ENCODE assay signal across 11 cellular contexts in genomic region chr1:202106340-202107284, GRCh38. TPM values are rescaled to one million over a fixed set of nuclear protein-coding genes. Genes with fewer than 3 reads are reported as not detected.
A peak's percentile ranks its signal among the peaks of the same experiment; 100 is the strongest.
DNase-seq lines count a peak whose midpoint lies in the region; ATAC-seq and TF ChIP-seq lines count a peak whose summit lies in the region.
"Had no signal": no experiment of that assay in that cellular context is flagged by ENCODE, and none has a peak within 500 bp of the region (broad histone marks: within the 10 kb centered on the region; RNA-seq: fewer than 3 reads in every experiment).

No MANE protein-coding gene starts in this region.

- intact Hi-C loops in ascending aorta (cut with DNase I): no loop called here

- no peaks in the 10 kb centered on the region for H3K4me1 ChIP-seq in ascending aorta

- no peaks in the 10 kb centered on the region for H3K9me3 Mint-ChIP-seq in type B pancreatic cell

- H3K27me3 Mint-ChIP-seq in type B pancreatic cell: no peaks in the 10 kb centered on the region

- peaks cover 33% of the 10 kb centered on the region for H3K4me1 Mint-ChIP-seq in type B pancreatic cell (ENCODE audit: unreplicated experiment)

- H3K9me3 ChIP-seq in ascending aorta: no peaks in the 10 kb centered on the region

- H3K27me3 ChIP-seq in layer of hippocampus (ENCODE audit: control insufficient read depth, insufficient read depth, low read length): no peaks in the 10 kb centered on the region
- H3K27me3 ChIP-seq in ascending aorta: no peaks in the 10 kb centered on the region

- POLR2A ChIA-PET in RWPE1 (lab: Yijun Ruan, JAX; ENCODE audit: low non-redundant PET): interaction anchor here (0.9 kb wide), 1 partner anchor 96 kb away, joined by 4 read pairs; the partner anchor contains the start of gene ELF3

- H3K27ac Mint-ChIP-seq in type B pancreatic cell: peak overlapping the region; percentile 100

- DNase-seq in NCI-H2171 treated with DMSO at 0.1 percent for 48 hours (lab: John Stamatoyannopoulos, UW) (peak; percentile 59), NCI-H2171 (lab: John Stamatoyannopoulos, UW) (no peak), RWPE1 (ENCODE audit: low spot score) (peak; percentile 56), type B pancreatic cell (ENCODE audit: extremely low spot score, unreplicated experiment) (no peak), COLO829 (ENCODE audit: low spot score) (no peak), ascending aorta (ENCODE audit: low spot score in 2 of 2) (no peak)
- DNase-seq: activated CD4-positive, alpha-beta T cell treated with anti-CD3 and anti-CD28 coated beads, Interleukin-2, amount 50 U/mL, for 4 hours; nucleus accumbens had no signal

- no peaks in the 10 kb centered on the region for H3K36me3 Mint-ChIP-seq in type B pancreatic cell

- CTCF ChIA-PET in RWPE1 (lab: Yijun Ruan, JAX): interaction anchor here (0.6 to 2.2 kb wide), 5 partner anchors 24 to 143 kb away, joined by 3 to 12 read pairs (median 4); no protein-coding TSS in a partner anchor

- no peak for ATAC-seq in GM19351 (IDR thresholded peaks at IDR 0.05; ENCODE audit: unreplicated experiment)

- TF ChIP-seq CTCF in RWPE1 (conservative IDR thresholded peaks at IDR 0.05; ENCODE audit: low read depth) (no peak), type B pancreatic cell (conservative IDR thresholded peaks at IDR 0.05) (no peak), ascending aorta (IDR thresholded peaks at IDR 0.05) (no peak)

- H3K36me3 ChIP-seq in ascending aorta: no peaks in the 10 kb centered on the region

- no peak overlapping the region for H3K4me3 ChIP-seq in ascending aorta

- H3K4me3 Mint-ChIP-seq in type B pancreatic cell: no peak overlapping the region

- H3K27ac ChIP-seq in RWPE1 (peak overlapping the region; percentile 9; the same call in 1 of the 2 replicates), layer of hippocampus (ENCODE audit: low read depth, low read length) (peak overlapping the region; percentile 12), ascending aorta (no peak overlapping the region)

RNA-seq across cellular contexts. Expression of gene GPR37L1, which starts 16.1 kb away (rescaled TPM):
- total RNA-seq in type B pancreatic cell (ENCODE audit: low replicate concordance) (0.12 and 0.24 TPM in 2 replicates), ascending aorta (not detected)
- total RNA-seq: RPMI7951 had no signal

RNA-seq across cellular contexts. Expression of gene ARL8A, which starts 37.9 kb away (rescaled TPM):
- total RNA-seq in type B pancreatic cell (ENCODE audit: low replicate concordance) (58.6 and 69.1 TPM in 2 replicates), ascending aorta (38.5 TPM)

RNA-seq across cellular contexts. Expression of gene PTPN7, which starts 53.8 kb away (rescaled TPM):
- 0.29 TPM in 1 of 2 replicates, not detected in the other for total RNA-seq in type B pancreatic cell (ENCODE audit: low replicate concordance)
- not detected for total RNA-seq in ascending aorta
- total RNA-seq: RPMI7951 had no signal

Comparison
In these comparisons a context has a peak if more than half of its experiments do, and no peak if none do; other contexts are left out.
1. DNase-seq: peak in NCI-H2171 treated with DMSO at 0.1 percent for 48 hours (single experiment) and RWPE1 (single experiment); none in NCI-H2171 (single experiment), type B pancreatic cell (single experiment), COLO829 (single experiment) and ascending aorta (0 of 2).
2. H3K27ac ChIP-seq: peak in RWPE1 (single experiment) and layer of hippocampus (single experiment); none in ascending aorta (0 of 2).